ENCODE assay signal across 15 cellular contexts in the genomic region with DNA sequence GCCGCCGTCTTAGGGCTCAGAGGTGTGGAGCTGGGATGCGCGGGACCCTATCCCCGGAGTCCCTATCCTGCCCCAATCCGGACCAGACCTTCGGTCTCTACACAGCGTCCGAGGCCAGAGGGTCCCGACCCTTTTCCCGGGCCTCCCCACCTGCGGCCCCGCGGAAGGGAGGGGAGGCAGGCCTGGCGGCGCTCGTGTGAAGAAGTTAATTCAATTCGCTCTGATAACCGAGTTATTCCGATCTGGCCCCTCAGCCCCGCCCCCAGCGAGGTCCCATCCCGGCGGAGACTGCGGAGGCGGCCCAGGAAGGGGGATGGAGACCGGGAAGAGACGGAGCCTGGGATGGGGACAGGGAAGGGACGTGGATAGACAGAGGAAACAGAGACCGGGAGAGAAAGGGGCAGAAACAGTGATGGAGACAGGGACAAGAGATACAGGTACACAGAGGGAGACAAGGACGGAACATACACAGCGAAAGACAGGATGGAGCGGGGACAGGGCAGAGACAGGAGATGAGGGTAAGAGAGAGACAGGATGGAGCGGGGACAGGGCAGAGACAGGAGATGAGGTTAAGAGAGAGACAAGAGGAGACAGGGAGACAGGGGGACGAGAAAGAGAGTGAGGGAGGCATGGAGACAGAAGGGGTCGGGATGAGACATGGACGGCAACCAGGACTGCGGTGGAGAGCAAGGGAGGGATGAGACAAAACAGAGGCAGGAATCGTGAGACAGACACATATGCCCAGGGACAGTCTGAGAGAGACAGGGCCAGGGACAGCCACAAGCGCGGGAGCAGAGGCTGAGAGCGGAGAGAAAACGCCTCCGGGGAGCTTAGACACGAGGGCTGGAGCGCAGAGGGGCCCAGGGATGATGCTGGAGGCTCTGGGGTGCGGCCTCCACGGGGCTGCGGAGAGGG. TPM values are rescaled to one million over a fixed set of nuclear protein-coding genes. Genes with fewer than 3 reads are reported as not detected.
A peak's percentile ranks its signal among the peaks of the same experiment; 100 is the strongest.
DNase-seq lines count a peak whose midpoint lies in the region; ATAC-seq, FAIRE-seq and TF ChIP-seq lines count a peak whose summit lies in the region.
"Had no signal": no experiment of that assay in that cellular context is flagged by ENCODE, and none has a peak within 500 bp of the region (broad histone marks: within the 10 kb centered on the region; RNA-seq: fewer than 3 reads in every experiment).

No MANE protein-coding gene starts in this region.

- H3K23me2 ChIP-seq in H1 (ENCODE audit: low read depth, low read length) = peaks cover 14% of the 10 kb centered on the region; the same call in 1 of the 2 replicates

- H3K56ac ChIP-seq in H1 (replicated peaks; ENCODE audit: insufficient read length, low read depth, low read length) = no peak overlapping the region

- H3K4me2 ChIP-seq in GM23338 (peak overlapping the region; percentile 96), H1 (ENCODE audit: insufficient read depth in 1 of 2, low read depth in 2 of 2, low read length in 2 of 2) (peak overlapping the region; percentile 95 to 98), neural progenitor cell (peak overlapping the region; percentile 84)

- no peak overlapping the region for H2BK120ac ChIP-seq in H1 (replicated peaks; ENCODE audit: low read depth, low read length)

- no peaks in the 10 kb centered on the region; the same call in 2 of the 3 replicates for H3K36me3 Mint-ChIP-seq in GM23338 (ENCODE audit: low read depth)
- peaks cover 5% of the 10 kb centered on the region for H3K36me3 Mint-ChIP-seq in neural progenitor cell

- no peak overlapping the region for H3K9ac ChIP-seq in H1 (replicated peaks in 1 of 4; ENCODE audit: extremely low read depth in 1 of 4, low read depth in 3 of 4, low read length in 3 of 4)
- H3K9ac ChIP-seq in neural progenitor cell = no peak overlapping the region

- WGBS in H1 (ENCODE audit: extremely low coverage in 1 of 2, insufficient coverage in 1 of 2, insufficient read length in 1 of 2, insufficient replicate concordance in 2 of 2, low coverage in 1 of 2, low lambda C conversion rate in 2 of 2, missing lambda C conversion rate in 1 of 2), 2 experiments = 4% methylated on average over 40 of the region's 49 CpGs; no CpG with 5 or more reads in 1 of the 2 experiments

- H3F3A ChIP-seq in GM23338 (replicated peaks; ENCODE audit: low read depth) = 0 out of 2 replicates have a peak, but pooled peaks cover 9% of the 10 kb centered on the region
- peaks cover 5% of the 10 kb centered on the region for H3F3A ChIP-seq in neural progenitor cell (ENCODE audit: low read depth)

- peak overlapping the region; percentile 98 for H2AFZ ChIP-seq in GM23338
- H2AFZ ChIP-seq in H1 (ENCODE audit: low read length) = peak overlapping the region; percentile 88
- H2AFZ ChIP-seq in neural progenitor cell (replicated peaks) = peak overlapping the region; percentile 85

- H3K27me3 ChIP-seq in AG04450 (ENCODE audit: control insufficient read depth, insufficient read depth, low read length) (peaks cover 79% of the 10 kb centered on the region), GM23338 (ENCODE audit: insufficient read depth) (peaks cover 100% of the 10 kb centered on the region), H1 (replicated peaks in 1 of 4; ENCODE audit: control insufficient read depth in 3 of 4, extremely low read depth in 1 of 4, insufficient read depth in 3 of 4, low read length in 3 of 4) (peaks cover 69 to 85% (median 82%) of the 10 kb centered on the region in 4 experiments), neural progenitor cell (peaks cover 94% of the 10 kb centered on the region)

- H3K27me3 Mint-ChIP-seq in GM23338 (ENCODE audit: insufficient read depth, low read depth, poor library complexity) (peaks cover 39% of the 10 kb centered on the region), neural progenitor cell (ENCODE audit: insufficient read depth, low read depth) (peaks cover 34% of the 10 kb centered on the region)

- H3K4me1 ChIP-seq in GM23338 (ENCODE audit: insufficient read depth) (peaks cover 22% of the 10 kb centered on the region), H1 (replicated peaks in 1 of 4; ENCODE audit: control insufficient read depth in 3 of 4, insufficient read depth in 4 of 4, low read length in 3 of 4) (peaks cover 2 to 24% (median 11%) of the 10 kb centered on the region in 4 experiments), neural progenitor cell (peaks cover 11% of the 10 kb centered on the region)

- 0 out of 2 replicates have a peak overlapping the region, but pooled peaks have one; percentile 1 for H2BK15ac ChIP-seq in H1 (ENCODE audit: low read length)

- POLR2A ChIA-PET in AG04450 (lab: Yijun Ruan, JAX) = no interaction called here
- POLR2A ChIA-PET in H1 (lab: Charles Lee; ENCODE audit: partially characterized antibody) = interaction anchor here (1.0 to 2.8 kb wide), 6 partner anchors 10 to 150 kb away, joined by 3 to 15 read pairs (median 4); partner anchors contain the start of genes ANAPC15 and INPPL1

- H3K79me2 ChIP-seq in GM23338 (replicated peaks; ENCODE audit: insufficient read depth) = no peaks in the 10 kb centered on the region
- no peaks in the 10 kb centered on the region for H3K79me2 ChIP-seq in H1 (ENCODE audit: control insufficient read depth in 1 of 2, insufficient read depth in 2 of 2, low read length in 2 of 2)
- no peaks in the 10 kb centered on the region for H3K79me2 ChIP-seq in neural progenitor cell (ENCODE audit: low read depth)

- H3K4me3 Mint-ChIP-seq in GM23338 = no peak overlapping the region
- H3K4me3 Mint-ChIP-seq in neural progenitor cell = peak overlapping the region; percentile 77
- H3K4me3 Mint-ChIP-seq: activated T-cell treated with anti-CD3 and anti-CD28 coated beads, Interleukin-2, amount 50 U/mL, for 24 hours; central memory CD8-positive, alpha-beta T cell had no signal

- peak overlapping the region; percentile 71; the same call in 1 of the 2 replicates for H3K18ac ChIP-seq in H1 (ENCODE audit: extremely low read depth, low read length)

- H3K4me3 ChIP-seq in AG04450 (ENCODE audit: low read depth, low read length) = peak overlapping the region; percentile 25
- peak overlapping the region; percentile 84 for H3K4me3 ChIP-seq in GM23338
- peak overlapping the region; percentile 53 to 87 (median 58) for H3K4me3 ChIP-seq in H1 (ENCODE audit: extremely low read depth in 1 of 4, insufficient read depth in 2 of 4, low read depth in 3 of 4, low read length in 4 of 4)
- H3K4me3 ChIP-seq in neural progenitor cell = peak overlapping the region; percentile 69

- H4K20me1 ChIP-seq in GM23338 (replicated peaks; ENCODE audit: insufficient read depth) = peaks cover 10% of the 10 kb centered on the region
- H4K20me1 ChIP-seq in H1 (replicated peaks in 1 of 2; ENCODE audit: control insufficient read depth in 1 of 2, insufficient read depth in 2 of 2, low read length in 2 of 2) = peaks cover 4 to 6% of the 10 kb centered on the region in 2 experiments
- H4K20me1 ChIP-seq in neural progenitor cell (ENCODE audit: low read depth) = no peaks in the 10 kb centered on the region

- no peaks in the 10 kb centered on the region for H3K79me1 ChIP-seq in H1 (ENCODE audit: low read depth, low read length)

- CTCF ChIA-PET in AG04450 (lab: Charles Lee) = interaction anchor here (0.8 to 2.7 kb wide), 3 partner anchors 170 to 219 kb away, joined by 3 to 12 read pairs (median 6); no protein-coding TSS in a partner anchor
- CTCF ChIA-PET in H1 (lab: Charles Lee; ENCODE audit: partially characterized antibody) = interaction anchor here (0.9 to 10.0 kb wide), 8 partner anchors 9 to 187 kb away, joined by 3 to 101 read pairs (median 5); partner anchors contain the start of gene CLPB

- H4K8ac ChIP-seq in H1 (ENCODE audit: extremely low read depth, insufficient read depth, low read length) = no peak overlapping the region

- peak overlapping the region; percentile 85; the same call in 1 of the 2 replicates for H2BK12ac ChIP-seq in H1 (ENCODE audit: low read depth, low read length)

- H2BK5ac ChIP-seq in H1 (ENCODE audit: low read depth, low read length) = no peak overlapping the region

- no peak overlapping the region for H3K27ac ChIP-seq in AG04450 (ENCODE audit: low read depth, low read length)
- H3K27ac ChIP-seq in GM23338 (ENCODE audit: low read depth) = no peak overlapping the region
- no peak overlapping the region for H3K27ac ChIP-seq in H1 (ENCODE audit: low read depth, low read length)
- H3K27ac ChIP-seq in neural progenitor cell = no peak overlapping the region

- H3K36me3 ChIP-seq in GM23338 (ENCODE audit: insufficient read depth) (no peaks in the 10 kb centered on the region), H1 (ENCODE audit: control insufficient read depth in 2 of 4, insufficient read depth in 4 of 4, low read length in 3 of 4) (peaks cover 0 to 3% (median 0%) of the 10 kb centered on the region in 4 experiments; a peak in 1 of 8 replicates), neural progenitor cell (no peaks in the 10 kb centered on the region)

- no peak overlapping the region for H3K23ac ChIP-seq in H1 (ENCODE audit: insufficient read length)

- TF ChIP-seq POLR2A in H1 (IDR thresholded peaks at IDR 0.05; ENCODE audit: control extremely low read depth in 1 of 2, low read depth in 2 of 2, low read length in 2 of 2) = no peak

- peak; percentile 49 for ATAC-seq in GM23338
- no peak for ATAC-seq in omental fat pad (ENCODE audit: low FRiP score)
- ATAC-seq in GM19395 (IDR thresholded peaks at IDR 0.05; ENCODE audit: unreplicated experiment) = no peak

- H3K27ac Mint-ChIP-seq in GM23338 (no peak overlapping the region), neural progenitor cell (no peak overlapping the region)
- H3K27ac Mint-ChIP-seq: activated T-cell treated with anti-CD3 and anti-CD28 coated beads, Interleukin-2, amount 50 U/mL, for 24 hours had no signal

- H3K14ac ChIP-seq in H1 (ENCODE audit: insufficient read length) = no peak overlapping the region

- peaks cover 4% of the 10 kb centered on the region; the same call in 2 of the 3 replicates for H3K9me3 Mint-ChIP-seq in GM23338
- H3K9me3 Mint-ChIP-seq in neural progenitor cell = peaks cover 15% of the 10 kb centered on the region
- H3K9me3 Mint-ChIP-seq: activated T-cell treated with anti-CD3 and anti-CD28 coated beads, Interleukin-2, amount 50 U/mL, for 24 hours; central memory CD8-positive, alpha-beta T cell had no signal

- H3K9me3 ChIP-seq in AG04450 (ENCODE audit: control insufficient read depth, insufficient read depth, low read length) (peaks cover 10% of the 10 kb centered on the region; the same call in 1 of the 2 replicates), H1 (ENCODE audit: insufficient read depth in 2 of 2, low read depth in 1 of 2, low read length in 1 of 2) (no peaks in the 10 kb centered on the region; a peak in 1 of 4 replicates), neural progenitor cell (ENCODE audit: low read depth) (no peaks in the 10 kb centered on the region)

- H3K9me2 ChIP-seq in GM23338 (ENCODE audit: insufficient read depth) = no peaks in the 10 kb centered on the region

- H3K4me1 Mint-ChIP-seq in GM23338 = peaks cover 30% of the 10 kb centered on the region
- peaks cover 17% of the 10 kb centered on the region for H3K4me1 Mint-ChIP-seq in neural progenitor cell

- H4K5ac ChIP-seq in H1 (ENCODE audit: insufficient read length, low read depth, low read length) = no peak overlapping the region

- no peak overlapping the region for H4K91ac ChIP-seq in H1 (replicated peaks; ENCODE audit: insufficient read length, low read length)

- H2BK20ac ChIP-seq in H1 (ENCODE audit: low read length) = no peak overlapping the region

- TF ChIP-seq CTCF in AG04450 (IDR thresholded peaks at IDR 0.05; ENCODE audit: low read depth, low read length) (no peak), GM23338 (conservative IDR thresholded peaks at IDR 0.05; ENCODE audit: low read depth in 2 of 2) (no peak), H1 (IDR thresholded peaks at IDR 0.05; ENCODE audit: control extremely low read depth in 1 of 3, insufficient read depth in 1 of 3, low read depth in 1 of 3, low read length in 3 of 3) (no peak), neural progenitor cell (IDR thresholded peaks at IDR 0.05) (no peak), omental fat pad (IDR thresholded peaks at IDR 0.05) (no peak)

- FAIRE-seq in H1 (lab: Jason Lieb, UNC) = peak; percentile 13

- H3K4ac ChIP-seq in H1 (replicated peaks; ENCODE audit: insufficient read length, low read depth, low read length) = no peak overlapping the region

- no peak for DNase-seq in AG04450 (ENCODE audit: low read depth, low spot score)
- DNase-seq in GM23338 (ENCODE audit: low spot score) = peak; percentile 85
- peak in 1 of 2 experiments; percentile 83 for DNase-seq in H1 (ENCODE audit: low read depth in 1 of 2, low spot score in 2 of 2)
- peak; percentile 72 for DNase-seq in neural progenitor cell (ENCODE audit: low spot score)
- DNase-seq in omental fat pad (ENCODE audit: low spot score) = no peak
- DNase-seq in glomerular visceral epithelial cell (ENCODE audit: extremely low spot score) = no peak
- no peak for DNase-seq in NCI-H226
- DNase-seq: activated T-cell treated with anti-CD3 and anti-CD28 coated beads, Interleukin-2, amount 50 U/mL, for 24 hours; DMS53; foreskin fibroblast; MM.1S had no signal

- TF ChIP-seq EP300 in H1 (IDR thresholded peaks at IDR 0.05; ENCODE audit: borderline replicate concordance in 1 of 2, low read depth in 2 of 2, low read length in 2 of 2) = no peak

- H2AK5ac ChIP-seq in H1 (ENCODE audit: low read depth, low read length) = no peak overlapping the region

- no peak for TF ChIP-seq RAD21 in H1 (IDR thresholded peaks at IDR 0.05 in 1 of 2, conservative IDR thresholded peaks at IDR 0.05 in 1 of 2; ENCODE audit: low read depth in 2 of 2, low read length in 2 of 2)

RNA-seq across cellular contexts. Expression of gene PHOX2A, which starts 0.6 kb away (rescaled TPM):
- not detected in 2 replicates for polyA plus RNA-seq in AG04450 (2011; rRNA removed)
- polyA minus RNA-seq in AG04450 (2011; rRNA and poly(A)+ RNA removed) = not detected in 2 replicates
- total RNA-seq in GM23338 (2014; rRNA removed; shearing (Covaris generic)) = not detected in 2 replicates
- polyA plus RNA-seq in GM23338 (2016; fragmentation: Nextera tagmentation; extraction: Ambion mirVana) = 0.23 and 0.31 TPM in 2 replicates
- total RNA-seq in H1 (2021; fragmentation: NEBNext Ultra II Directional; extraction: Animal tissue kit (Norgen Biotek cat#: 25700)) = 0.19 TPM in 1 of 2 replicates, not detected in the other
- polyA plus RNA-seq in H1 (2011; rRNA removed) = 0.67 and 0.94 TPM in 2 replicates
- 0.21 TPM for polyA plus RNA-seq in H1 (2011; cell fraction: cytosol; rRNA removed)
- 0.43 TPM for polyA plus RNA-seq in H1 (2011; cell fraction: nucleus; rRNA removed)
- 0.36 to 0.66 TPM (median 0.64 TPM) in 3 of 4 replicates, not detected in the other for polyA plus RNA-seq in H1 (2012, experiment 1 of 2)
- polyA plus RNA-seq in H1 (2012, experiment 2 of 2) = 0.46 TPM
- polyA plus RNA-seq in H1 (2013, experiment 1 of 2) = 0.12 TPM
- polyA plus RNA-seq in H1 (2013, experiment 2 of 2) = 0.06 TPM
- polyA minus RNA-seq in H1 (2011; rRNA and poly(A)+ RNA removed) = 1.0 TPM in 1 of 2 replicates, not detected in the other
- polyA minus RNA-seq in H1 (2011; cell fraction: cytosol; rRNA and poly(A)+ RNA removed) = not detected
- polyA minus RNA-seq in H1 (2011; cell fraction: nucleus; rRNA and poly(A)+ RNA removed) = 0.80 TPM
- not detected in 2 replicates for total RNA-seq in neural progenitor cell (ENCODE audit: low replicate concordance)
- not detected for total RNA-seq in omental fat pad
- total RNA-seq: mononuclear cell, subcutaneous adipose tissue had no signal

RNA-seq across cellular contexts. Expression of gene INPPL1, which starts 20.0 kb away (rescaled TPM):
- polyA plus RNA-seq in AG04450 (2011; rRNA removed) (79.8 and 85.3 TPM in 2 replicates), GM23338 (2016; fragmentation: Nextera tagmentation; extraction: Ambion mirVana) (15.5 and 21.5 TPM in 2 replicates), H1 (2011; rRNA removed) (54.5 and 91.4 TPM in 2 replicates)
- 140 and 173 TPM in 2 replicates for polyA minus RNA-seq in AG04450 (2011; rRNA and poly(A)+ RNA removed)
- 54.3 and 54.7 TPM in 2 replicates for total RNA-seq in GM23338 (2014; rRNA removed; shearing (Covaris generic))
- 79.1 and 79.5 TPM in 2 replicates for total RNA-seq in H1 (2021; fragmentation: NEBNext Ultra II Directional; extraction: Animal tissue kit (Norgen Biotek cat#: 25700))
- polyA plus RNA-seq in H1 (2011; cell fraction: cytosol; rRNA removed) = 56.9 TPM
- 457 TPM for polyA plus RNA-seq in H1 (2011; cell fraction: nucleus; rRNA removed)
- 66.1 to 85.4 TPM (median 76.6 TPM) in 4 replicates for polyA plus RNA-seq in H1 (2012, experiment 1 of 2)
- polyA plus RNA-seq in H1 (2012, experiment 2 of 2) = 45.7 TPM
- 40.8 TPM for polyA plus RNA-seq in H1 (2013, experiment 1 of 2)
- polyA plus RNA-seq in H1 (2013, experiment 2 of 2) = 35.4 TPM
- polyA minus RNA-seq in H1 (2011; rRNA and poly(A)+ RNA removed) = 97.0 and 112 TPM in 2 replicates
- 77.8 TPM for polyA minus RNA-seq in H1 (2011; cell fraction: cytosol; rRNA and poly(A)+ RNA removed)
- polyA minus RNA-seq in H1 (2011; cell fraction: nucleus; rRNA and poly(A)+ RNA removed) = 191 TPM
- total RNA-seq in neural progenitor cell (ENCODE audit: low replicate concordance) (30.8 and 64.8 TPM in 2 replicates), omental fat pad (10 to 100 TPM; 47.6 to 65.1 (median 57.6) TPM)

RNA-seq across cellular contexts. Expression of gene FOLR2, which starts 28.0 kb away (rescaled TPM):
- polyA plus RNA-seq in AG04450 (2011; rRNA removed) (not detected in 2 replicates), GM23338 (2016; fragmentation: Nextera tagmentation; extraction: Ambion mirVana) (not detected in 2 replicates), H1 (2011; rRNA removed) (not detected in 2 replicates)
- polyA minus RNA-seq in AG04450 (2011; rRNA and poly(A)+ RNA removed) = not detected in 2 replicates
- total RNA-seq in GM23338 (2014; rRNA removed; shearing (Covaris generic)) = not detected in 2 replicates
- not detected in 2 replicates for total RNA-seq in H1 (2021; fragmentation: NEBNext Ultra II Directional; extraction: Animal tissue kit (Norgen Biotek cat#: 25700))
- not detected for polyA plus RNA-seq in H1 (2011; cell fraction: cytosol; rRNA removed)
- polyA plus RNA-seq in H1 (2011; cell fraction: nucleus; rRNA removed) = not detected
- not detected in 4 replicates for polyA plus RNA-seq in H1 (2012, experiment 1 of 2)
- not detected for polyA plus RNA-seq in H1 (2012, experiment 2 of 2)
- not detected for polyA plus RNA-seq in H1 (2013, experiment 1 of 2)
- not detected for polyA plus RNA-seq in H1 (2013, experiment 2 of 2)
- polyA minus RNA-seq in H1 (2011; rRNA and poly(A)+ RNA removed) = not detected in 2 replicates
- polyA minus RNA-seq in H1 (2011; cell fraction: cytosol; rRNA and poly(A)+ RNA removed) = not detected
- not detected for polyA minus RNA-seq in H1 (2011; cell fraction: nucleus; rRNA and poly(A)+ RNA removed)
- total RNA-seq in neural progenitor cell (ENCODE audit: low replicate concordance) (not detected in 2 replicates), omental fat pad (100 to 1,000 TPM in 2 of 4 donors, 10 to 100 TPM in 2; 52.5 to 128 (median 95.5) TPM)

RNA-seq across cellular contexts. Expression of gene FOLR1, which starts 52.6 kb away (rescaled TPM):
- polyA plus RNA-seq in AG04450 (2011; rRNA removed) (0.19 and 0.21 TPM in 2 replicates), GM23338 (2016; fragmentation: Nextera tagmentation; extraction: Ambion mirVana) (0.42 and 0.68 TPM in 2 replicates), H1 (2011; rRNA removed) (1.3 and 1.9 TPM in 2 replicates)
- polyA minus RNA-seq in AG04450 (2011; rRNA and poly(A)+ RNA removed) = not detected in 2 replicates
- total RNA-seq in GM23338 (2014; rRNA removed; shearing (Covaris generic)) = 0.27 TPM in 1 of 2 replicates, not detected in the other
- 0.55 TPM in 1 of 2 replicates, not detected in the other for total RNA-seq in H1 (2021; fragmentation: NEBNext Ultra II Directional; extraction: Animal tissue kit (Norgen Biotek cat#: 25700))
- polyA plus RNA-seq in H1 (2011; cell fraction: cytosol; rRNA removed) = 1.7 TPM
- 0.77 TPM for polyA plus RNA-seq in H1 (2011; cell fraction: nucleus; rRNA removed)
- polyA plus RNA-seq in H1 (2012, experiment 1 of 2) = 0.82 to 1.1 TPM (median 0.85 TPM) in 4 replicates
- 1.0 TPM for polyA plus RNA-seq in H1 (2012, experiment 2 of 2)
- 0.75 TPM for polyA plus RNA-seq in H1 (2013, experiment 1 of 2)
- polyA plus RNA-seq in H1 (2013, experiment 2 of 2) = 0.79 TPM
- 0.22 and 0.66 TPM in 2 replicates for polyA minus RNA-seq in H1 (2011; rRNA and poly(A)+ RNA removed)
- 2.8 TPM for polyA minus RNA-seq in H1 (2011; cell fraction: cytosol; rRNA and poly(A)+ RNA removed)
- polyA minus RNA-seq in H1 (2011; cell fraction: nucleus; rRNA and poly(A)+ RNA removed) = 1.6 TPM
- total RNA-seq in neural progenitor cell (ENCODE audit: low replicate concordance) (3.6 and 9.6 TPM in 2 replicates), omental fat pad (not detected)
- total RNA-seq: mononuclear cell, subcutaneous adipose tissue had no signal

Comparison
In these comparisons a context has a peak if more than half of its experiments do, and no peak if none do; other contexts are left out.
1. DNase-seq: peak in GM23338 (single experiment) and neural progenitor cell (single experiment); none in AG04450 (single experiment), omental fat pad (single experiment), glomerular visceral epithelial cell (single experiment) and NCI-H226 (single experiment).
2. H3K4me3 ChIP-seq: peak in every context shown above with its lines; median percentile 84 in GM23338; 69 in neural progenitor cell; 58 in H1; 25 in AG04450.
3. RNA of gene FOLR2, which starts 28.0 kb away (total RNA-seq): 52.5 to 128 TPM in omental fat pad; not detected in GM23338, not detected in H1 and not detected in neural progenitor cell; every median in the first group is over 10 times any median in the second.
4. Peak in every context shown above with its lines, with median percentiles within 50 percentile points of each other: H2AFZ ChIP-seq and H3K4me2 ChIP-seq.